ENCODE assay signal across 13 cellular contexts in genomic region chr1:81226603-81226928, GRCh38.
DNase-seq lines count a peak whose midpoint lies in the region; ATAC-seq and TF ChIP-seq lines count a peak whose summit lies in the region.
"Had no signal": no experiment of that assay in that cellular context is flagged by ENCODE, and none has a peak within 500 bp of the region (broad histone marks: within the 10 kb centered on the region; RNA-seq: fewer than 3 reads in every experiment).

No MANE protein-coding gene starts in this region.

- H3K79me2 ChIP-seq in GM23248 (ENCODE audit: insufficient read depth), result no peaks in the 10 kb centered on the region

- H3K27ac ChIP-seq in tibial artery, result no peak overlapping the region
- no peak overlapping the region for H3K27ac ChIP-seq in GM23248
- H3K27ac ChIP-seq: PC-9 had no signal

- H3K36me3 ChIP-seq in tibial artery (no peaks in the 10 kb centered on the region), GM23248 (ENCODE audit: low read depth) (no peaks in the 10 kb centered on the region)

- no peak for DNase-seq in WTC11 (ENCODE audit: low spot score)
- DNase-seq in tibial artery, result no peak
- no peak for DNase-seq in AG20443 (ENCODE audit: low spot score)
- DNase-seq in GM23248, result no peak
- DNase-seq: HFFc6, NCI-H1105, NCI-H187 treated with DMSO at 0.1 percent for 48 hours, NCI-H345, PC-9 had no signal

- H3K9me3 Mint-ChIP-seq in WTC11, result peaks cover 4% of the 10 kb centered on the region; the same call in 1 of the 2 replicates
- H3K9me3 Mint-ChIP-seq: HFFc6 had no signal

- POLR2A ChIA-PET in WTC11 (lab: Charles Lee), result no interaction called here

- H3K4me1 ChIP-seq in tibial artery, result no peaks in the 10 kb centered on the region
- no peaks in the 10 kb centered on the region for H3K4me1 ChIP-seq in GM23248 (ENCODE audit: insufficient read depth)

- H3K4me1 Mint-ChIP-seq in WTC11, result peaks cover 27% of the 10 kb centered on the region

- no peaks in the 10 kb centered on the region; the same call in 1 of the 2 replicates for H3K36me3 Mint-ChIP-seq in WTC11
- H3K36me3 Mint-ChIP-seq: CD14-positive monocyte had no signal

- H3K4me3 ChIP-seq in tibial artery (no peak overlapping the region), GM23248 (no peak overlapping the region)
- H3K4me3 ChIP-seq: PC-9 had no signal

- H3F3A ChIP-seq in GM23248 (ENCODE audit: insufficient read depth), result no peaks in the 10 kb centered on the region

- H3K4me2 ChIP-seq in GM23248 (ENCODE audit: unreplicated experiment), result no peak overlapping the region
- H3K4me2 ChIP-seq: PC-9 had no signal

- H3K9ac ChIP-seq in GM23248, result no peak overlapping the region

- H3K9me3 ChIP-seq in tibial artery (no peaks in the 10 kb centered on the region), GM23248 (ENCODE audit: low read depth) (no peaks in the 10 kb centered on the region)

- CTCF ChIA-PET in WTC11 (lab: Charles Lee), result no interaction called here

- in situ Hi-C loops in GM23248 (cut with MboI), result no loop called here

- intact Hi-C loops in tibial artery (cut with DNase I; ENCODE audit: low total_unique reads), result no loop called here

- no peaks in the 10 kb centered on the region for H4K20me1 ChIP-seq in GM23248 (ENCODE audit: insufficient read depth)

- peak; percentile 47 for ATAC-seq in GM18499 (IDR thresholded peaks at IDR 0.05; ENCODE audit: insufficient read depth, unreplicated experiment)
- peak; percentile 23 for ATAC-seq in GM21390 (IDR thresholded peaks at IDR 0.05; ENCODE audit: unreplicated experiment)
- peak; percentile 58 for ATAC-seq in HG03095 (IDR thresholded peaks at IDR 0.05; ENCODE audit: unreplicated experiment)
- ATAC-seq in WTC11, result 0 out of 2 replicates have a peak, but pooled peaks have one; percentile 18

- H3K27me3 ChIP-seq in tibial artery (no peaks in the 10 kb centered on the region), GM23248 (replicated peaks; ENCODE audit: insufficient read depth) (no peaks in the 10 kb centered on the region)

- H3K9me2 ChIP-seq in GM23248 (ENCODE audit: insufficient read depth), result no peaks in the 10 kb centered on the region

- H3K4me3 Mint-ChIP-seq in WTC11, result no peak overlapping the region
- H3K4me3 Mint-ChIP-seq: CD14-positive monocyte, HFFc6 had no signal

- TF ChIP-seq CTCF in WTC11 (IDR thresholded peaks at IDR 0.05) (no peak), tibial artery (IDR thresholded peaks at IDR 0.05) (no peak)

- no peaks in the 10 kb centered on the region for H3K27me3 Mint-ChIP-seq in WTC11 (ENCODE audit: low read depth)

- H2AFZ ChIP-seq in GM23248, result no peak overlapping the region
- H2AFZ ChIP-seq: PC-9 had no signal

- H3K27ac Mint-ChIP-seq in WTC11, result no peak overlapping the region; the same call in 1 of the 2 replicates
- H3K27ac Mint-ChIP-seq: CD14-positive monocyte, HFFc6 had no signal

- WGBS in GM23248 (ENCODE audit: low coverage in 1 of 2, low lambda C conversion rate in 2 of 2, missing lambda C conversion rate in 2 of 2), 2 experiments, result 41 to 50% methylated on average over 2 of the region's 2 CpGs

TF ChIP-seq in WTC11, 78 proteins besides CTCF, POLR2A, EP300 and RAD21 (continues in another document):
- TF ChIP-seq ATF1 (CRISPR knock-in tag; IDR thresholded peaks at IDR 0.05) (no peak), EMX1 (CRISPR knock-in tag; IDR thresholded peaks at IDR 0.05) (no peak), ZNF425 (CRISPR knock-in tag; conservative IDR thresholded peaks at IDR 0.05) (no peak), IRF1 (CRISPR knock-in tag; IDR thresholded peaks at IDR 0.05) (no peak), ZBTB21 (CRISPR knock-in tag; IDR thresholded peaks at IDR 0.05; ENCODE audit: borderline replicate concordance) (no peak), ZNF671 (CRISPR knock-in tag; IDR thresholded peaks at IDR 0.05) (no peak), ZNF121 (CRISPR knock-in tag; IDR thresholded peaks at IDR 0.05) (no peak), ZNF423 (CRISPR knock-in tag; IDR thresholded peaks at IDR 0.05) (no peak), MYBL2 (CRISPR knock-in tag; IDR thresholded peaks at IDR 0.05) (no peak), OVOL2 (CRISPR knock-in tag; IDR thresholded peaks at IDR 0.05; ENCODE audit: borderline replicate concordance) (no peak)
- TF ChIP-seq, protein P1, sequence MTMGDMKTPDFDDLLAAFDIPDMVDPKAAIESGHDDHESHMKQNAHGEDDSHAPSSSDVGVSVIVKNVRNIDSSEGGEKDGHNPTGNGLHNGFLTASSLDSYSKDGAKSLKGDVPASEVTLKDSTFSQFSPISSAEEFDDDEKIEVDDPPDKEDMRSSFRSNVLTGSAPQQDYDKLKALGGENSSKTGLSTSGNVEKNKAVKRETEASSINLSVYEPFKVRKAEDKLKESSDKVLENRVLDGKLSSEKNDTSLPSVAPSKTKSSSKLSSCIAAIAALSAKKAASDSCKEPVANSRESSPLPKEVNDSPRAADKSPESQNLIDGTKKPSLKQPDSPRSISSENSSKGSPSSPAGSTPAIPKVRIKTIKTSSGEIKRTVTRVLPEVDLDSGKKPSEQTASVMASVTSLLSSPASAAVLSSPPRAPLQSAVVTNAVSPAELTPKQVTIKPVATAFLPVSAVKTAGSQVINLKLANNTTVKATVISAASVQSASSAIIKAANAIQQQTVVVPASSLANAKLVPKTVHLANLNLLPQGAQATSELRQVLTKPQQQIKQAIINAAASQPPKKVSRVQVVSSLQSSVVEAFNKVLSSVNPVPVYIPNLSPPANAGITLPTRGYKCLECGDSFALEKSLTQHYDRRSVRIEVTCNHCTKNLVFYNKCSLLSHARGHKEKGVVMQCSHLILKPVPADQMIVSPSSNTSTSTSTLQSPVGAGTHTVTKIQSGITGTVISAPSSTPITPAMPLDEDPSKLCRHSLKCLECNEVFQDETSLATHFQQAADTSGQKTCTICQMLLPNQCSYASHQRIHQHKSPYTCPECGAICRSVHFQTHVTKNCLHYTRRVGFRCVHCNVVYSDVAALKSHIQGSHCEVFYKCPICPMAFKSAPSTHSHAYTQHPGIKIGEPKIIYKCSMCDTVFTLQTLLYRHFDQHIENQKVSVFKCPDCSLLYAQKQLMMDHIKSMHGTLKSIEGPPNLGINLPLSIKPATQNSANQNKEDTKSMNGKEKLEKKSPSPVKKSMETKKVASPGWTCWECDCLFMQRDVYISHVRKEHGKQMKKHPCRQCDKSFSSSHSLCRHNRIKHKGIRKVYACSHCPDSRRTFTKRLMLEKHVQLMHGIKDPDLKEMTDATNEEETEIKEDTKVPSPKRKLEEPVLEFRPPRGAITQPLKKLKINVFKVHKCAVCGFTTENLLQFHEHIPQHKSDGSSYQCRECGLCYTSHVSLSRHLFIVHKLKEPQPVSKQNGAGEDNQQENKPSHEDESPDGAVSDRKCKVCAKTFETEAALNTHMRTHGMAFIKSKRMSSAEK (CRISPR knock-in tag; IDR thresholded peaks at IDR 0.05; ENCODE audit: borderline replicate concordance), result no peak
- TF ChIP-seq, protein P2, sequence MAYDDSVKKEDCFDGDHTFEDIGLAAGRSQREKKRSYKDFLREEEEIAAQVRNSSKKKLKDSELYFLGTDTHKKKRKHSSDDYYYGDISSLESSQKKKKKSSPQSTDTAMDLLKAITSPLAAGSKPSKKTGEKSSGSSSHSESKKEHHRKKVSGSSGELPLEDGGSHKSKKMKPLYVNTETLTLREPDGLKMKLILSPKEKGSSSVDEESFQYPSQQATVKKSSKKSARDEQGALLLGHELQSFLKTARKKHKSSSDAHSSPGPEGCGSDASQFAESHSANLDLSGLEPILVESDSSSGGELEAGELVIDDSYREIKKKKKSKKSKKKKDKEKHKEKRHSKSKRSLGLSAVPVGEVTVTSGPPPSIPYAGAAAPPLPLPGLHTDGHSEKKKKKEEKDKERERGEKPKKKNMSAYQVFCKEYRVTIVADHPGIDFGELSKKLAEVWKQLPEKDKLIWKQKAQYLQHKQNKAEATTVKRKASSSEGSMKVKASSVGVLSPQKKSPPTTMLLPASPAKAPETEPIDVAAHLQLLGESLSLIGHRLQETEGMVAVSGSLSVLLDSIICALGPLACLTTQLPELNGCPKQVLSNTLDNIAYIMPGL (CRISPR knock-in tag; IDR thresholded peaks at IDR 0.05), result no peak
